15 cellular contexts compared by ENCODE assay signal in genomic region chr3:192675958-192676649, GRCh38. TPM values are rescaled to one million over a fixed set of nuclear protein-coding genes. Genes with fewer than 3 reads are reported as not detected.
DNase-seq lines count a peak whose midpoint lies in the region; ATAC-seq and TF ChIP-seq lines count a peak whose summit lies in the region.
"Had no signal": no experiment of that assay in that cellular context is flagged by ENCODE, and none has a peak within 500 bp of the region (broad histone marks: within the 10 kb centered on the region; RNA-seq: fewer than 3 reads in every experiment).

No MANE protein-coding gene starts in this region.

- H3K9me3 ChIP-seq in stomach: no peaks in the 10 kb centered on the region
- H3K9me3 ChIP-seq: gastrocnemius medialis had no signal

- 69 to 86% (median 81%) methylated on average over 4 of the region's 4 CpGs for WGBS in stomach, 5 donors

- DNase-seq in SKM-1 treated with dmso at 0.1 percent for 144 hours (lab: John Stamatoyannopoulos, UW; ENCODE audit: unreplicated experiment) (peak; percentile 1), SKM-1 (lab: John Stamatoyannopoulos, UW; ENCODE audit: unreplicated experiment) (no peak), CD14-positive monocyte (ENCODE audit: low spot score) (no peak), stomach (no peak), KG1 (lab: John Stamatoyannopoulos, UW) (no peak)
- DNase-seq in activated CD4-positive, alpha-beta memory T cell treated with anti-CD3 and anti-CD28 coated beads, Interleukin-2, amount 10 ng/mL, durations not matched to agents 7 days and 5 days: no peak
- DNase-seq: 8988T, gastrocnemius medialis, HCEC 1CT, NCI-H1092 treated with DMSO at 0.1 percent for 48 hours, RPMI8226 had no signal

- H3K4me3 Mint-ChIP-seq in activated CD4-positive, alpha-beta memory T cell treated with anti-CD3 and anti-CD28 coated beads, Interleukin-2, amount 10 ng/mL, durations not matched to agents 7 days and 5 days: peak overlapping the region; percentile 7
- H3K4me3 Mint-ChIP-seq in CD14-positive monocyte: no peak overlapping the region
- H3K4me3 Mint-ChIP-seq: memory B cell had no signal

- peak overlapping the region; percentile 62 for H3K27ac Mint-ChIP-seq in activated CD4-positive, alpha-beta memory T cell treated with anti-CD3 and anti-CD28 coated beads, Interleukin-2, amount 10 ng/mL, durations not matched to agents 7 days and 5 days
- H3K27ac Mint-ChIP-seq in CD14-positive monocyte: no peak overlapping the region
- H3K27ac Mint-ChIP-seq: memory B cell had no signal

- H3K9me3 Mint-ChIP-seq in activated CD4-positive, alpha-beta memory T cell treated with anti-CD3 and anti-CD28 coated beads, Interleukin-2, amount 10 ng/mL, durations not matched to agents 7 days and 5 days: no peaks in the 10 kb centered on the region
- H3K9me3 Mint-ChIP-seq in CD14-positive monocyte: peaks cover 0 to 7% (median 3%) of the 10 kb centered on the region in 7 donors

- TF ChIP-seq EP300 in stomach (IDR thresholded peaks at IDR 0.05): no peak

- H3K36me3 ChIP-seq in stomach: no peaks in the 10 kb centered on the region
- H3K36me3 ChIP-seq: gastrocnemius medialis had no signal

- H3K27ac ChIP-seq in stomach: no peak overlapping the region
- H3K27ac ChIP-seq: gastrocnemius medialis had no signal

- H3K27me3 ChIP-seq in stomach: no peaks in the 10 kb centered on the region
- H3K27me3 ChIP-seq: gastrocnemius medialis had no signal

- intact Hi-C loops in CD14-positive monocyte (cut with micrococcal nuclease) (no loop called here), stomach (cut with DNase I; ENCODE audit: low total_unique reads) (no loop called here)

- no peak for TF ChIP-seq POLR2A in stomach (IDR thresholded peaks at IDR 0.05)

- ATAC-seq in GM21515 (IDR thresholded peaks at IDR 0.05; ENCODE audit: unreplicated experiment) (peak; percentile 68), HG03196 (IDR thresholded peaks at IDR 0.05; ENCODE audit: unreplicated experiment) (peak; percentile 69)
- ATAC-seq: gastrocnemius medialis, sciatic nerve had no signal

- no peaks in the 10 kb centered on the region for H3K4me1 ChIP-seq in stomach
- H3K4me1 ChIP-seq: gastrocnemius medialis had no signal

- peaks cover 9% of the 10 kb centered on the region for H3K4me1 Mint-ChIP-seq in activated CD4-positive, alpha-beta memory T cell treated with anti-CD3 and anti-CD28 coated beads, Interleukin-2, amount 10 ng/mL, durations not matched to agents 7 days and 5 days
- no peaks in the 10 kb centered on the region for H3K4me1 Mint-ChIP-seq in CD14-positive monocyte
- H3K4me1 Mint-ChIP-seq: memory B cell had no signal

- CTCF ChIA-PET in activated CD4-positive, alpha-beta memory T cell treated with anti-CD3 and anti-CD28 coated beads, Interleukin-2, amount 10 ng/mL, durations not matched to agents 7 days and 5 days (lab: Charles Lee): interaction anchor here (1.0 kb wide), 1 partner anchor 365 kb away, joined by 3 read pairs; no protein-coding TSS in a partner anchor

- peaks cover 13% of the 10 kb centered on the region for H3K27me3 Mint-ChIP-seq in activated CD4-positive, alpha-beta memory T cell treated with anti-CD3 and anti-CD28 coated beads, Interleukin-2, amount 10 ng/mL, durations not matched to agents 7 days and 5 days
- peaks cover 0 to 2% (median 0%) of the 10 kb centered on the region in 3 donors for H3K27me3 Mint-ChIP-seq in CD14-positive monocyte (ENCODE audit: low read depth in 3 of 3)

- TF ChIP-seq CTCF in CD14-positive monocyte (IDR thresholded peaks at IDR 0.05) (no peak), stomach (IDR thresholded peaks at IDR 0.05) (no peak)

- H3K36me3 Mint-ChIP-seq in activated CD4-positive, alpha-beta memory T cell treated with anti-CD3 and anti-CD28 coated beads, Interleukin-2, amount 10 ng/mL, durations not matched to agents 7 days and 5 days (ENCODE audit: low read depth): no peaks in the 10 kb centered on the region
- H3K36me3 Mint-ChIP-seq in CD14-positive monocyte: no peaks in the 10 kb centered on the region
- H3K36me3 Mint-ChIP-seq: memory B cell had no signal

- POLR2A ChIA-PET in activated CD4-positive, alpha-beta memory T cell treated with anti-CD3 and anti-CD28 coated beads, Interleukin-2, amount 10 ng/mL, durations not matched to agents 7 days and 5 days (lab: Charles Lee): no interaction called here

- H3K4me3 ChIP-seq in stomach: no peak overlapping the region
- H3K4me3 ChIP-seq: gastrocnemius medialis had no signal

RNA-seq across cellular contexts. Expression of gene FGF12, which starts 51.2 kb away (rescaled TPM):
- not detected for total RNA-seq in activated CD4-positive, alpha-beta memory T cell treated with anti-CD3 and anti-CD28 coated beads, Interleukin-2, amount 10 ng/mL, durations not matched to agents 7 days and 5 days
- not detected for polyA plus RNA-seq in CD14-positive monocyte
- total RNA-seq in stomach: 1 to 10 TPM in 1 of 5 donors, under 1 TPM in 3, not detected in 1; 0.45 to 2.0 (median 0.87) TPM
- 1 to 10 TPM in 2 of 3 donors, under 1 TPM in 1; 0.88 to 5.0 (median 1.6) TPM for polyA plus RNA-seq in stomach
